Comparison of ENCODE assay signal across 7 cellular contexts in the genomic region with DNA sequence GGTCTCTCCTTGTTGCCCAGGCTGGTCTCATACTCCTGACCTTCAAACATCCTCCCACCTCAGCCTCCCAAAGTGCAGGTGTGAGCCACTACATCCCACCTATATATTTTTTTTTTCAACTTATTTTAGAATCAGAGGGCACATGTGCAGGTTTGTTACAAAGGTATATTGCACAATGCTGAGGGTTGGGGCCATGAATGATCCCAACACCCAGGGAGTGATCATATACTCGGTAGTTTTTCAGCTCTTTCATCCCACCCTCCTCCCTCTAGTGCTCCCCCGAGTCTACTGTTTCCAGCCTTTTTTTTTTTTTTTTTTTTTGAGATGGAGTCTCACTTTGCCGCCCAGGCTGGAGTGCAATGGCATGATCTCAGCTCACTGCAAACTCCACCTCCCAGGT. TPM values are rescaled to one million over a fixed set of nuclear protein-coding genes. Genes with fewer than 3 reads are reported as not detected.
"Had no signal": no experiment of that assay in that cellular context is flagged by ENCODE, and none has a peak within 500 bp of the region (broad histone marks: within the 10 kb centered on the region; RNA-seq: fewer than 3 reads in every experiment).

No MANE protein-coding gene starts in this region.

- H3K4me3 ChIP-seq: GM12878 had no signal

- FAIRE-seq: G401.6, GM12878, GM18507, GM19239 had no signal

- ATAC-seq: GM12878 had no signal

- DNase-seq: GDM1, GF-D8 had no signal

RNA-seq across cellular contexts. Expression of a gene that starts 38.4 kb away (rescaled TPM):
- total RNA-seq: G401 had no signal
